8 cellular contexts compared by ENCODE assay signal in genomic region chr12:51950682-51951198, GRCh38. TPM values are rescaled to one million over a fixed set of nuclear protein-coding genes. Genes with fewer than 3 reads are reported as not detected.
DNase-seq lines count a peak whose midpoint lies in the region; ATAC-seq, FAIRE-seq and TF ChIP-seq lines count a peak whose summit lies in the region.

No MANE protein-coding gene starts in this region.

- no peaks in the 10 kb centered on the region for H3K27me3 ChIP-seq in adrenal gland
- H3K27me3 ChIP-seq in HepG2 (ENCODE audit: control insufficient read depth in 1 of 2, insufficient read depth in 2 of 2, low read length in 2 of 2), result peaks cover 5 to 29% of the 10 kb centered on the region in 2 experiments
- no peaks in the 10 kb centered on the region for H3K27me3 ChIP-seq in thoracic aorta (replicated peaks; ENCODE audit: insufficient read depth)

- in situ Hi-C loops in HepG2 (cut with HindIII; ENCODE audit: extremely low pct_ligation_motif_present, low pct_unique_long_range_greater_than_20kb), result no loop called here

- TF ChIP-seq EP300 in HepG2 (IDR thresholded peaks at IDR 0.05; ENCODE audit: low read depth in 2 of 2, low read length in 2 of 2) (no peak), HepG2 (CRISPR knock-in tag; IDR thresholded peaks at IDR 0.05; ENCODE audit: borderline replicate concordance) (no peak)

- TF ChIP-seq POLR2A in adrenal gland (IDR thresholded peaks at IDR 0.05) (no peak), HepG2 (IDR thresholded peaks at IDR 0.05; ENCODE audit: insufficient read depth in 1 of 2, low read depth in 2 of 2, low read length in 2 of 2) (no peak)

- POLR2A ChIA-PET in HepG2 (lab: Yijun Ruan, JAX), result no interaction called here

- CTCF ChIA-PET in HepG2 (lab: Yijun Ruan, JAX; ENCODE audit: low intra/inter-chr PET ratio, low total read pairs), result no interaction called here

- H3K79me2 ChIP-seq in HepG2 (ENCODE audit: insufficient read depth, low read length), result peaks cover 38% of the 10 kb centered on the region

- FAIRE-seq in HepG2 (lab: Jason Lieb, UNC), result peak; percentile 21

- H3K9me3 ChIP-seq in adrenal gland (replicated peaks in 1 of 3), result no peaks in the 10 kb centered on the region
- no peaks in the 10 kb centered on the region for H3K9me3 ChIP-seq in HepG2 (ENCODE audit: low read length)
- H3K9me3 ChIP-seq in thoracic aorta, result no peaks in the 10 kb centered on the region

- WGBS in adrenal gland, 4 donors, result 0 to 7% (median 4%) methylated on average over 5 of the region's 5 CpGs
- 2% methylated on average over 5 of the region's 5 CpGs for WGBS in HepG2 (ENCODE audit: low lambda C conversion rate)

- H3K36me3 ChIP-seq in adrenal gland (replicated peaks in 1 of 2) (no peaks in the 10 kb centered on the region), HepG2 (replicated peaks in 1 of 2; ENCODE audit: control insufficient read depth in 1 of 2, insufficient read depth in 2 of 2, low read length in 2 of 2) (no peaks in the 10 kb centered on the region), thoracic aorta (no peaks in the 10 kb centered on the region)

- H3K9ac ChIP-seq in HepG2 (ENCODE audit: insufficient read depth, low read depth, low read length), result no peak overlapping the region

- peak overlapping the region; percentile 92 for H3K4me2 ChIP-seq in HepG2 (ENCODE audit: low read depth, low read length)

- peak overlapping the region in 3 of 5 donors; percentile 27 to 70 (median 60) for H3K27ac ChIP-seq in adrenal gland
- H3K27ac ChIP-seq in HepG2 (ENCODE audit: extremely low read length, insufficient read depth, low read length), result no peak overlapping the region
- peak overlapping the region in 1 of 2 donors; percentile 50 for H3K27ac ChIP-seq in thoracic aorta

- H4K20me1 ChIP-seq in HepG2 (ENCODE audit: insufficient read depth, low read length), result no peaks in the 10 kb centered on the region

- ATAC-seq in activated CD4-positive, CD25-positive, alpha-beta regulatory T cell treated with anti-CD3 and anti-CD28 coated beads, Interleukin-2, amount 50 U/mL, for 24 hours, result peak; percentile 31 to 42
- ATAC-seq in HepG2, result no peak
- ATAC-seq in thoracic aorta (ENCODE audit: insufficient number of reproducible peaks, low FRiP score, low read depth), result no peak

- H3K4me3 ChIP-seq in adrenal gland, result peak overlapping the region in 3 of 4 donors; percentile 11 to 58 (median 38)
- peak overlapping the region; percentile 52 to 79 (median 59) for H3K4me3 ChIP-seq in HepG2 (replicated peaks in 1 of 3; ENCODE audit: insufficient read depth in 1 of 3, low read depth in 2 of 3, low read length in 3 of 3)
- H3K4me3 ChIP-seq in thoracic aorta, result peak overlapping the region; percentile 89

- no peak for TF ChIP-seq RAD21 in HepG2 (CRISPR knock-in tag; IDR thresholded peaks at IDR 0.05)

- intact Hi-C loops in adrenal gland (cut with DNase I), result no loop called here
- intact Hi-C loops in HepG2 (cut with micrococcal nuclease; ENCODE audit: unreplicated experiment), result no loop called here

- DNase-seq in activated CD4-positive, CD25-positive, alpha-beta regulatory T cell treated with anti-CD3 and anti-CD28 coated beads, Interleukin-2, amount 50 U/mL, for 72 hours, result no peak
- no peak for DNase-seq in adrenal gland
- no peak for DNase-seq in HepG2 (ENCODE audit: low spot score)
- no peak for DNase-seq in thoracic aorta (ENCODE audit: low spot score)
- no peak for DNase-seq in NCI-H1436 treated with DMSO at 0.1 percent for 48 hours (lab: John Stamatoyannopoulos, UW)
- no peak for DNase-seq in SIG-M5 (lab: John Stamatoyannopoulos, UW)
- no peak for DNase-seq in stimulated activated CD4-positive, alpha-beta T cell treated with anti-CD3 and anti-CD28 coated beads, Interleukin-15, amount 100 ng/mL, for 24 hours

- TF ChIP-seq CTCF in adrenal gland (IDR thresholded peaks at IDR 0.05) (no peak), HepG2 (CRISPR knock-in tag; IDR thresholded peaks at IDR 0.05) (no peak), thoracic aorta (IDR thresholded peaks at IDR 0.05) (no peak)

- H3K4me1 ChIP-seq in adrenal gland (replicated peaks in 1 of 2) (peaks cover 17 to 40% of the 10 kb centered on the region in 2 donors), HepG2 (ENCODE audit: insufficient read depth, low read length) (peaks cover 33% of the 10 kb centered on the region), thoracic aorta (ENCODE audit: control insufficient read depth in 1 of 2, low read depth in 2 of 2) (peaks cover 25 to 27% of the 10 kb centered on the region in 2 donors)

- no TSS peak for BruUV-seq in HepG2 (replicated peaks; lab: Mats Ljungman, UMichigan)

- no peak overlapping the region for H2AFZ ChIP-seq in HepG2 (ENCODE audit: low read length)

RNA-seq across cellular contexts. Expression of gene ACVR1B, which starts 0.8 kb away (rescaled TPM):
- total RNA-seq in adrenal gland (10 to 100 TPM in 7 of 8 donors, 1 to 10 TPM in 1; 6.3 to 26.3 (median 16.4) TPM), HepG2 (2016; rRNA removed; fragmentation: Illumina TruSeq; extraction: Trizol) (5.8 and 8.9 TPM in 2 replicates), thoracic aorta (10 to 100 TPM in 1 of 2 donors, 1 to 10 TPM in 1; 9.9 to 24.4 TPM)
- polyA plus RNA-seq in adrenal gland (10 to 100 TPM in 2 of 3 donors, 1 to 10 TPM in 1; 9.5 to 14.1 (median 13.8) TPM), HepG2 (2011; rRNA removed) (12.1 and 14.1 TPM in 2 replicates)
- total RNA-seq in HepG2 (2016; cell fraction: cytosol; rRNA removed; fragmentation: Illumina TruSeq; extraction: Trizol; ENCODE audit: low read depth), result 2.0 and 2.2 TPM in 2 replicates
- total RNA-seq in HepG2 (2016; cell fraction: insoluble cytoplasmic fraction; rRNA removed; fragmentation: Illumina TruSeq; extraction: Trizol), result 4.3 and 9.8 TPM in 2 replicates
- total RNA-seq in HepG2 (2016; cell fraction: membrane; rRNA removed; fragmentation: Illumina TruSeq; extraction: Trizol), result 5.4 and 7.6 TPM in 2 replicates
- total RNA-seq in HepG2 (2016; cell fraction: nucleus; rRNA removed; fragmentation: Illumina TruSeq; extraction: Trizol), result 9.9 and 14.3 TPM in 2 replicates
- polyA plus RNA-seq in HepG2 (2011; cell fraction: cytosol; rRNA removed), result 12.0 and 13.7 TPM in 2 replicates
- 12.5 and 12.9 TPM in 2 replicates for polyA plus RNA-seq in HepG2 (2011; cell fraction: nucleus; rRNA removed)
- 10.8 and 11.8 TPM in 2 replicates for polyA plus RNA-seq in HepG2 (2012)
- polyA plus RNA-seq in HepG2 (2016; cell fraction: cytosol; fragmentation: Illumina TruSeq; extraction: Trizol; ENCODE audit: low read depth), result 1.1 and 1.3 TPM in 2 replicates
- 5.3 and 5.6 TPM in 2 replicates for polyA plus RNA-seq in HepG2 (2016; cell fraction: insoluble cytoplasmic fraction; fragmentation: Illumina TruSeq; extraction: Trizol; ENCODE audit: low read depth)
- 3.8 and 4.6 TPM in 2 replicates for polyA plus RNA-seq in HepG2 (2016; cell fraction: membrane; fragmentation: Illumina TruSeq; extraction: Trizol; ENCODE audit: low read depth)
- 16.9 and 17.0 TPM in 2 replicates for polyA plus RNA-seq in HepG2 (2016; cell fraction: nucleus; fragmentation: Illumina TruSeq; extraction: Trizol; ENCODE audit: insufficient read depth, low read depth)
- polyA minus RNA-seq in HepG2 (2011; rRNA and poly(A)+ RNA removed; ENCODE audit: low replicate concordance), result 22.8 and 32.8 TPM in 2 replicates
- 9.7 and 13.2 TPM in 2 replicates for polyA minus RNA-seq in HepG2 (2011; cell fraction: cytosol; rRNA and poly(A)+ RNA removed)
- 12.1 and 14.2 TPM in 2 replicates for polyA minus RNA-seq in HepG2 (2011; cell fraction: nucleus; rRNA and poly(A)+ RNA removed)

RNA-seq across cellular contexts. Expression of gene ACVRL1, which starts 43.4 kb away (rescaled TPM):
- total RNA-seq in adrenal gland (100 to 1,000 TPM in 1 of 8 donors, 10 to 100 TPM in 7; 33.6 to 117 (median 52.4) TPM), HepG2 (2016; rRNA removed; fragmentation: Illumina TruSeq; extraction: Trizol) (not detected in 2 replicates), thoracic aorta (10 to 100 TPM; 81.4 to 90.2 TPM)
- polyA plus RNA-seq in adrenal gland (10 to 100 TPM in 2 of 3 donors, 1 to 10 TPM in 1; 7.8 to 29.4 (median 27.6) TPM), HepG2 (2011; rRNA removed) (not detected in 2 replicates)
- total RNA-seq in HepG2 (2016; cell fraction: cytosol; rRNA removed; fragmentation: Illumina TruSeq; extraction: Trizol; ENCODE audit: low read depth), result not detected in 2 replicates
- total RNA-seq in HepG2 (2016; cell fraction: insoluble cytoplasmic fraction; rRNA removed; fragmentation: Illumina TruSeq; extraction: Trizol), result not detected in 2 replicates
- total RNA-seq in HepG2 (2016; cell fraction: membrane; rRNA removed; fragmentation: Illumina TruSeq; extraction: Trizol), result not detected in 2 replicates
- not detected in 2 replicates for total RNA-seq in HepG2 (2016; cell fraction: nucleus; rRNA removed; fragmentation: Illumina TruSeq; extraction: Trizol)
- not detected in 2 replicates for polyA plus RNA-seq in HepG2 (2011; cell fraction: cytosol; rRNA removed)
- polyA plus RNA-seq in HepG2 (2011; cell fraction: nucleus; rRNA removed), result not detected in 2 replicates
- not detected in 2 replicates for polyA plus RNA-seq in HepG2 (2012)
- polyA plus RNA-seq in HepG2 (2016; cell fraction: cytosol; fragmentation: Illumina TruSeq; extraction: Trizol; ENCODE audit: low read depth), result not detected in 2 replicates
- polyA plus RNA-seq in HepG2 (2016; cell fraction: insoluble cytoplasmic fraction; fragmentation: Illumina TruSeq; extraction: Trizol; ENCODE audit: low read depth), result not detected in 2 replicates
- not detected in 2 replicates for polyA plus RNA-seq in HepG2 (2016; cell fraction: membrane; fragmentation: Illumina TruSeq; extraction: Trizol; ENCODE audit: low read depth)
- not detected in 2 replicates for polyA plus RNA-seq in HepG2 (2016; cell fraction: nucleus; fragmentation: Illumina TruSeq; extraction: Trizol; ENCODE audit: insufficient read depth, low read depth)
- polyA minus RNA-seq in HepG2 (2011; rRNA and poly(A)+ RNA removed; ENCODE audit: low replicate concordance), result 0.05 TPM in 1 of 2 replicates, not detected in the other
- polyA minus RNA-seq in HepG2 (2011; cell fraction: cytosol; rRNA and poly(A)+ RNA removed), result not detected in 2 replicates
- not detected in 2 replicates for polyA minus RNA-seq in HepG2 (2011; cell fraction: nucleus; rRNA and poly(A)+ RNA removed)

RNA-seq across cellular contexts. Expression of gene TAMALIN, which starts 56.0 kb away (rescaled TPM):
- 10 to 100 TPM in 5 of 8 donors, 1 to 10 TPM in 3; 1.8 to 26.0 (median 14.9) TPM for total RNA-seq in adrenal gland
- polyA plus RNA-seq in adrenal gland, result 10 to 100 TPM in 2 of 3 donors, 1 to 10 TPM in 1; 5.3 to 44.9 (median 41.3) TPM
- total RNA-seq in HepG2 (2016; rRNA removed; fragmentation: Illumina TruSeq; extraction: Trizol), result 7.2 and 10.9 TPM in 2 replicates
- 3.8 and 3.9 TPM in 2 replicates for total RNA-seq in HepG2 (2016; cell fraction: cytosol; rRNA removed; fragmentation: Illumina TruSeq; extraction: Trizol; ENCODE audit: low read depth)
- 5.9 and 12.2 TPM in 2 replicates for total RNA-seq in HepG2 (2016; cell fraction: insoluble cytoplasmic fraction; rRNA removed; fragmentation: Illumina TruSeq; extraction: Trizol)
- 6.3 and 7.1 TPM in 2 replicates for total RNA-seq in HepG2 (2016; cell fraction: membrane; rRNA removed; fragmentation: Illumina TruSeq; extraction: Trizol)
- total RNA-seq in HepG2 (2016; cell fraction: nucleus; rRNA removed; fragmentation: Illumina TruSeq; extraction: Trizol), result 8.6 and 10.4 TPM in 2 replicates
- 2.9 and 4.5 TPM in 2 replicates for polyA plus RNA-seq in HepG2 (2011; rRNA removed)
- 3.7 and 3.8 TPM in 2 replicates for polyA plus RNA-seq in HepG2 (2011; cell fraction: cytosol; rRNA removed)
- polyA plus RNA-seq in HepG2 (2011; cell fraction: nucleus; rRNA removed), result 7.5 and 12.9 TPM in 2 replicates
- 3.6 and 4.0 TPM in 2 replicates for polyA plus RNA-seq in HepG2 (2012)
- 0.84 and 1.5 TPM in 2 replicates for polyA plus RNA-seq in HepG2 (2016; cell fraction: cytosol; fragmentation: Illumina TruSeq; extraction: Trizol; ENCODE audit: low read depth)
- 5.5 TPM in 2 replicates for polyA plus RNA-seq in HepG2 (2016; cell fraction: insoluble cytoplasmic fraction; fragmentation: Illumina TruSeq; extraction: Trizol; ENCODE audit: low read depth)
- polyA plus RNA-seq in HepG2 (2016; cell fraction: membrane; fragmentation: Illumina TruSeq; extraction: Trizol; ENCODE audit: low read depth), result 2.0 and 2.7 TPM in 2 replicates
- 17.1 and 20.1 TPM in 2 replicates for polyA plus RNA-seq in HepG2 (2016; cell fraction: nucleus; fragmentation: Illumina TruSeq; extraction: Trizol; ENCODE audit: insufficient read depth, low read depth)
- polyA minus RNA-seq in HepG2 (2011; rRNA and poly(A)+ RNA removed; ENCODE audit: low replicate concordance), result 0.21 and 6.7 TPM in 2 replicates
- polyA minus RNA-seq in HepG2 (2011; cell fraction: cytosol; rRNA and poly(A)+ RNA removed), result 1.3 and 2.7 TPM in 2 replicates
- 4.9 and 8.2 TPM in 2 replicates for polyA minus RNA-seq in HepG2 (2011; cell fraction: nucleus; rRNA and poly(A)+ RNA removed)
- total RNA-seq in thoracic aorta, result 10 to 100 TPM; 17.0 to 21.9 TPM

Comparison
In these comparisons a context has a peak if more than half of its experiments do, and no peak if none do; other contexts are left out.
1. ATAC-seq: peak in activated CD4-positive, CD25-positive, alpha-beta regulatory T cell treated with anti-CD3 and anti-CD28 coated beads, Interleukin-2, amount 50 U/mL, for 24 hours (2 of 2); none in HepG2 (single experiment) and thoracic aorta (single experiment).
2. H3K4me3 ChIP-seq: peak in every context shown above with its lines; median percentile 89 in thoracic aorta; 59 in HepG2; 38 in adrenal gland.
3. RNA of gene ACVRL1, which starts 43.4 kb away (total RNA-seq): 81.4 to 90.2 TPM in thoracic aorta and 33.6 to 117 TPM in adrenal gland; not detected in HepG2; every median in the first group is over 10 times any median in the second.